ENCODE assay signal across 19 cellular contexts in genomic region chr12:28413455-28414109, GRCh38.
DNase-seq lines count a peak whose midpoint lies in the region; ATAC-seq, FAIRE-seq and TF ChIP-seq lines count a peak whose summit lies in the region.
"Had no signal": no experiment of that assay in that cellular context is flagged by ENCODE, and none has a peak within 500 bp of the region (broad histone marks: within the 10 kb centered on the region; RNA-seq: fewer than 3 reads in every experiment).

No MANE protein-coding gene starts in this region.

- FAIRE-seq in GM18507 (lab: Jason Lieb, UNC), result peak; percentile 67
- FAIRE-seq: D721Med had no signal

- no peaks in the 10 kb centered on the region for H3K27me3 Mint-ChIP-seq in activated B cell treated with CpG ODN at 0.5 μM for 24 hours

- H3K9me3 Mint-ChIP-seq in activated B cell treated with CpG ODN at 0.5 μM for 24 hours, result no peaks in the 10 kb centered on the region

- H3K9me3 ChIP-seq in upper lobe of left lung (no peaks in the 10 kb centered on the region), MG63 (peaks cover 2% of the 10 kb centered on the region; the same call in 1 of the 2 replicates)

- 75 to 84% methylated on average over 6 of the region's 6 CpGs for WGBS in upper lobe of left lung, 2 donors

- no peak for TF ChIP-seq CTCF in activated B cell treated with CpG ODN at 0.5 μM for 24 hours (IDR thresholded peaks at IDR 0.05)
- TF ChIP-seq CTCF in upper lobe of left lung (IDR thresholded peaks at IDR 0.05), result no peak

- TF ChIP-seq POLR2A in upper lobe of left lung (IDR thresholded peaks at IDR 0.05), result no peak

- TF ChIP-seq EP300 in upper lobe of left lung (IDR thresholded peaks at IDR 0.05), result no peak

- H3K36me3 ChIP-seq in upper lobe of left lung (peaks cover 0 to 3% (median 0%) of the 10 kb centered on the region in 4 donors), MG63 (no peaks in the 10 kb centered on the region)

- CTCF ChIA-PET in activated B cell treated with CpG ODN at 0.5 μM for 24 hours (lab: Charles Lee), result no interaction called here

- H3K4me3 Mint-ChIP-seq in activated B cell treated with CpG ODN at 0.5 μM for 24 hours, result peak overlapping the region; percentile 50
- H3K4me3 Mint-ChIP-seq: activated CD8-positive, alpha-beta T cell treated with anti-CD3 and anti-CD28 coated beads, Interleukin-2, amount 10 ng/mL, durations not matched to agents 7 days and 5 days had no signal

- intact Hi-C loops in activated B cell treated with CpG ODN at 0.5 μM for 24 hours (cut with micrococcal nuclease), result no loop called here

- H3K4me1 ChIP-seq in upper lobe of left lung, result no peaks in the 10 kb centered on the region

- peaks cover 21% of the 10 kb centered on the region for H3K36me3 Mint-ChIP-seq in activated B cell treated with CpG ODN at 0.5 μM for 24 hours (ENCODE audit: low read depth)

- peak overlapping the region; percentile 64 for H3K27ac Mint-ChIP-seq in activated B cell treated with CpG ODN at 0.5 μM for 24 hours
- H3K27ac Mint-ChIP-seq: activated CD8-positive, alpha-beta T cell treated with anti-CD3 and anti-CD28 coated beads, Interleukin-2, amount 10 ng/mL, durations not matched to agents 7 days and 5 days had no signal

- in situ Hi-C loops in ACHN (cut with HindIII; ENCODE audit: low pct_ligation_motif_present, low pct_unique_long_range_greater_than_20kb, low sequenced_read_pairs), result no loop called here

- no peak for DNase-seq in GM18507 (ENCODE audit: extremely low spot score, insufficient read length, low read depth)
- DNase-seq in activated B cell treated with CpG ODN at 0.5 μM for 24 hours, result no peak
- DNase-seq in upper lobe of left lung, result no peak
- DNase-seq in effector CD8-positive, alpha-beta T cell (lab: John Stamatoyannopoulos, UW), result no peak
- no peak for DNase-seq in MG63
- no peak for DNase-seq in ACHN
- DNase-seq: activated CD8-positive, alpha-beta T cell treated with anti-CD3 and anti-CD28 coated beads, Interleukin-2, amount 10 ng/mL, durations not matched to agents 7 days and 5 days; caudate nucleus; midbrain; NCI-H1930; NCI-H524; nucleus accumbens; stimulated activated CD4-positive, alpha-beta T cell treated with anti-CD3 and anti-CD28 coated beads, Interleukin-2, amount 100 ng/mL, for 24 hours had no signal

- H3K27me3 ChIP-seq in upper lobe of left lung (no peaks in the 10 kb centered on the region), MG63 (no peaks in the 10 kb centered on the region)

- H3K27ac ChIP-seq in upper lobe of left lung, result no peak overlapping the region

- POLR2A ChIA-PET in activated B cell treated with CpG ODN at 0.5 μM for 24 hours (lab: Charles Lee), result no interaction called here

- H3K4me3 ChIP-seq in upper lobe of left lung, result no peak overlapping the region
- no peak overlapping the region for H3K4me3 ChIP-seq in MG63

- ATAC-seq in GM21515 (IDR thresholded peaks at IDR 0.05; ENCODE audit: unreplicated experiment), result peak; percentile 79
- ATAC-seq in HG03175 (IDR thresholded peaks at IDR 0.05; ENCODE audit: unreplicated experiment), result peak; percentile 95
- no peak for ATAC-seq in activated B cell treated with CpG ODN at 0.5 μM for 24 hours (ENCODE audit: low read depth)
- ATAC-seq in upper lobe of left lung (ENCODE audit: low FRiP score in 2 of 2), result no peak
- ATAC-seq: activated CD8-positive, alpha-beta T cell treated with anti-CD3 and anti-CD28 coated beads, Interleukin-2, amount 10 ng/mL, durations not matched to agents 7 days and 5 days; Panc1; sciatic nerve; SK-N-SH treated with all-trans-retinoic acid at 6 μM for 48 hours had no signal

- peaks cover 2% of the 10 kb centered on the region for H3K4me1 Mint-ChIP-seq in activated B cell treated with CpG ODN at 0.5 μM for 24 hours

Comparison
In these comparisons a context has a peak if more than half of its experiments do, and no peak if none do; other contexts are left out.
1. ATAC-seq: peak in GM21515 (single experiment) and HG03175 (single experiment); none in activated B cell treated with CpG ODN at 0.5 μM for 24 hours (single experiment) and upper lobe of left lung (0 of 2).